9 cellular contexts compared by ENCODE assay signal in the genomic region with DNA sequence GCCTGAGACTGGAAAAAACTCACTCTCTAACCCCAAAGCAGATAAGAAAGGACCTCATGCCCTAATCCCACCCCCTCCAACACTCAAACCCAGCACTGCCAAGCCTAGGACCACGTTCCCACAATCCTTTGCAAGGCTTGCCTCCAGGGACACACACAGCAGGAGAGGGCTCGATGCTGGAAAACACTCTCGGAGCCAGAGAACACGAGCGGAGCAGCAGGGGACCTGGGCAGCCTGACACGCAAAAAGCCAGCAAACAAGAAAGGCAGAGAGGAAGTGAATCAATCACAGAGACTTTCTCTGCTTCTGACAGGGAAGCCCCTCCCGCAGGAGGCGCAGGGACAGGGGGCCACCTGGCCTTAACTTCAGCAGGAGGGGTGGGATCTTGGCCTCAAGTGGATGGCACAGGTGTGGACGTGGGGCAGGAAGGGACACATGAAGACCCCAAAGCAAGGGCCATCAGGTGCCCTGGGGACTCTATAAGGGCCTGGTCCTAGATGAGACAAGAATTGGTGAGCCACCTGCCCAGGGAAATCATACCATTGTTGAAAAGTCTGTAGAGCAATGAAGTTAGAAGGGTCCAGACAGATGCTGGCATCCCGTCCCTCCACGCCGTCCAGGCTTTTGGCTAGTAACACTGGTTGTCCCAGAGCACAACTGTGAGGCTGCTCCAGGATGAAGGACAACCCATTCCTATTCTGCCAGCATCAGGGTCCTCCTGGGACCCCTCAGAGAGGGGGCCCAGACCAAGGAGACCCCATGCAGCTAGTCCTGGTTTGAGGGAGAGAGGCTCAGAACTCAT. TPM values are rescaled to one million over a fixed set of nuclear protein-coding genes. Genes with fewer than 3 reads are reported as not detected.
A peak's percentile ranks its signal among the peaks of the same experiment; 100 is the strongest.
DNase-seq lines count a peak whose midpoint lies in the region; TF ChIP-seq lines count a peak whose summit lies in the region.
"Had no signal": no experiment of that assay in that cellular context is flagged by ENCODE, and none has a peak within 500 bp of the region (broad histone marks: within the 10 kb centered on the region; RNA-seq: fewer than 3 reads in every experiment).

No MANE protein-coding gene starts in this region.

- peaks cover 67% of the 10 kb centered on the region for H4K20me1 ChIP-seq in neural progenitor cell (ENCODE audit: low read depth)

- H2AFZ ChIP-seq in neural progenitor cell (replicated peaks): no peak overlapping the region

- peak overlapping the region; percentile 87 for H3K4me3 ChIP-seq in neural progenitor cell

- H3K36me3 ChIP-seq in neural progenitor cell: no peaks in the 10 kb centered on the region
- H3K36me3 ChIP-seq: HAP-1 had no signal

- in situ Hi-C loops in ACHN (cut with HindIII; ENCODE audit: low pct_ligation_motif_present, low pct_unique_long_range_greater_than_20kb, low sequenced_read_pairs): no loop called here

- no peak overlapping the region for H3K27ac ChIP-seq in neural progenitor cell
- no peak overlapping the region for H3K27ac ChIP-seq in substantia nigra (ENCODE audit: low read depth, low read length, poor library complexity, severe bottlenecking)

- peaks cover 16% of the 10 kb centered on the region for H3K4me1 Mint-ChIP-seq in activated naive CD8-positive, alpha-beta T cell treated with anti-CD3 and anti-CD28 coated beads for 36 hours
- H3K4me1 Mint-ChIP-seq in neural progenitor cell: peaks cover 61% of the 10 kb centered on the region

- H3K27me3 Mint-ChIP-seq in activated naive CD8-positive, alpha-beta T cell treated with anti-CD3 and anti-CD28 coated beads for 36 hours: peaks cover 7% of the 10 kb centered on the region
- peaks cover 5% of the 10 kb centered on the region for H3K27me3 Mint-ChIP-seq in neural progenitor cell (ENCODE audit: insufficient read depth, low read depth)

- no peak for TF ChIP-seq CTCF in neural progenitor cell (IDR thresholded peaks at IDR 0.05)

- peak overlapping the region; percentile 81 for H3K4me2 ChIP-seq in neural progenitor cell

- peak overlapping the region; percentile 36 for H3K4me3 Mint-ChIP-seq in activated naive CD8-positive, alpha-beta T cell treated with anti-CD3 and anti-CD28 coated beads for 36 hours
- H3K4me3 Mint-ChIP-seq in neural progenitor cell: peak overlapping the region; percentile 97

- H3K27me3 ChIP-seq in neural progenitor cell: peaks cover 3% of the 10 kb centered on the region

- no peaks in the 10 kb centered on the region for H3K9me3 ChIP-seq in neural progenitor cell (ENCODE audit: low read depth)
- H3K9me3 ChIP-seq: HAP-1 had no signal

- H3K4me1 ChIP-seq in neural progenitor cell: peaks cover 39% of the 10 kb centered on the region
- H3K4me1 ChIP-seq: HAP-1 had no signal

- H3F3A ChIP-seq in neural progenitor cell (ENCODE audit: low read depth): peaks cover 16% of the 10 kb centered on the region

- H3K9me3 Mint-ChIP-seq in activated naive CD8-positive, alpha-beta T cell treated with anti-CD3 and anti-CD28 coated beads for 36 hours: no peaks in the 10 kb centered on the region
- no peaks in the 10 kb centered on the region for H3K9me3 Mint-ChIP-seq in neural progenitor cell

- H3K9ac ChIP-seq in neural progenitor cell: no peak overlapping the region

- H3K27ac Mint-ChIP-seq in activated naive CD8-positive, alpha-beta T cell treated with anti-CD3 and anti-CD28 coated beads for 36 hours: no peak overlapping the region
- peak overlapping the region; percentile 60 for H3K27ac Mint-ChIP-seq in neural progenitor cell

- no peaks in the 10 kb centered on the region for H3K36me3 Mint-ChIP-seq in activated naive CD8-positive, alpha-beta T cell treated with anti-CD3 and anti-CD28 coated beads for 36 hours
- H3K36me3 Mint-ChIP-seq in neural progenitor cell: peaks cover 10% of the 10 kb centered on the region

- DNase-seq in NCI-H146 (lab: John Stamatoyannopoulos, UW): peak; percentile 36
- DNase-seq in NCI-H146 treated with DMSO at 0.1 percent for 48 hours (lab: John Stamatoyannopoulos, UW; ENCODE audit: unreplicated experiment): no peak
- DNase-seq in NCI-H1092 treated with DMSO at 0.1 percent for 48 hours (lab: John Stamatoyannopoulos, UW): peak; percentile 77
- DNase-seq in activated naive CD8-positive, alpha-beta T cell treated with anti-CD3 and anti-CD28 coated beads for 36 hours: no peak
- DNase-seq in neural progenitor cell (ENCODE audit: low spot score): peak; percentile 24
- DNase-seq in HK-2 (ENCODE audit: unreplicated experiment): no peak
- no peak for DNase-seq in ACHN
- no peak for DNase-seq in substantia nigra (lab: John Stamatoyannopoulos, UW)

- peaks cover 79% of the 10 kb centered on the region for H3K79me2 ChIP-seq in neural progenitor cell (ENCODE audit: low read depth)

RNA-seq across cellular contexts. Expression of a gene that starts 2.3 kb away (rescaled TPM):
- total RNA-seq in activated naive CD8-positive, alpha-beta T cell treated with anti-CD3 and anti-CD28 coated beads for 36 hours: 1 to 10 TPM; 1.4 to 1.6 TPM
- total RNA-seq in neural progenitor cell (ENCODE audit: low replicate concordance): 15.3 and 39.9 TPM in 2 replicates

Comparison
In these comparisons a context has a peak if more than half of its experiments do, and no peak if none do; other contexts are left out.
1. DNase-seq: peak in NCI-H146 (single experiment), NCI-H1092 treated with DMSO at 0.1 percent for 48 hours (single experiment) and neural progenitor cell (single experiment); none in NCI-H146 treated with DMSO at 0.1 percent for 48 hours (single experiment), activated naive CD8-positive, alpha-beta T cell treated with anti-CD3 and anti-CD28 coated beads for 36 hours (single experiment), HK-2 (single experiment), ACHN (single experiment) and substantia nigra (0 of 49).